In genomic region chr16:19118938-19119431, GRCh38 we compare ENCODE assay signal across 8 cellular contexts. TPM values are rescaled to one million over a fixed set of nuclear protein-coding genes. Genes with fewer than 3 reads are reported as not detected.
DNase-seq lines count a peak whose midpoint lies in the region; ATAC-seq, FAIRE-seq and TF ChIP-seq lines count a peak whose summit lies in the region.

No MANE protein-coding gene starts in this region.

- TF ChIP-seq POLR2A in GM12891 (IDR thresholded peaks at IDR 0.05; ENCODE audit: low read depth, low read length) (no peak), Raji (IDR thresholded peaks at IDR 0.05; ENCODE audit: insufficient read depth, low read depth, low read length) (peak; percentile 35; the same call in 1 of the 2 replicates)

- peak overlapping the region; percentile 59 for H3K27ac Mint-ChIP-seq in type B pancreatic cell

- H3K4me1 ChIP-seq in mucosa of stomach (ENCODE audit: control insufficient read depth, insufficient read depth, low read length), result peaks cover 45% of the 10 kb centered on the region

- peak overlapping the region; percentile 4 for H3K9ac ChIP-seq in mucosa of stomach (ENCODE audit: low read length)

- no peaks in the 10 kb centered on the region for H3K9me3 Mint-ChIP-seq in type B pancreatic cell

- H3K4me1 Mint-ChIP-seq in type B pancreatic cell (ENCODE audit: unreplicated experiment), result peaks cover 23% of the 10 kb centered on the region

- H3K9me3 ChIP-seq in mucosa of stomach (ENCODE audit: control insufficient read depth, low read length), result no peaks in the 10 kb centered on the region

- peaks cover 9% of the 10 kb centered on the region for H3K36me3 Mint-ChIP-seq in type B pancreatic cell

- H3K27me3 Mint-ChIP-seq in type B pancreatic cell, result no peaks in the 10 kb centered on the region

- no peaks in the 10 kb centered on the region for H3K36me3 ChIP-seq in mucosa of stomach (ENCODE audit: control insufficient read depth, insufficient read depth, low read length)

- DNase-seq in GM12891 (ENCODE audit: insufficient read length, low spot score) (no peak), coronary artery (ENCODE audit: low spot score) (no peak), type B pancreatic cell (ENCODE audit: extremely low spot score, unreplicated experiment) (no peak), NCI-H1048 (lab: John Stamatoyannopoulos, UW) (no peak)

- TF ChIP-seq CTCF in coronary artery (IDR thresholded peaks at IDR 0.05) (no peak), type B pancreatic cell (conservative IDR thresholded peaks at IDR 0.05) (no peak)

- peak overlapping the region; percentile 60 for H3K4me3 ChIP-seq in coronary artery
- no peak overlapping the region for H3K4me3 ChIP-seq in mucosa of stomach (ENCODE audit: low read length)

- peak overlapping the region; percentile 73 for H3K4me3 Mint-ChIP-seq in type B pancreatic cell

- H3K27me3 ChIP-seq in mucosa of stomach (ENCODE audit: control insufficient read depth, insufficient read depth, low read length), result no peaks in the 10 kb centered on the region

- no peak for ATAC-seq in HG02981 (IDR thresholded peaks at IDR 0.05; ENCODE audit: unreplicated experiment)
- ATAC-seq in GM21367 (IDR thresholded peaks at IDR 0.05; ENCODE audit: unreplicated experiment), result no peak

- no peak for FAIRE-seq in GM12891 (lab: Jason Lieb, UNC)

- peak overlapping the region; percentile 83 to 84 for H3K27ac ChIP-seq in coronary artery

TF ChIP-seq in GM12891, 5 proteins besides CTCF, POLR2A, EP300 and RAD21:
- peak; percentile 27; the same call in 1 of the 2 replicates for TF ChIP-seq SPI1 (IDR thresholded peaks at IDR 0.05; ENCODE audit: low read depth, low read length)
- no peak for TF ChIP-seq TAF1 (IDR thresholded peaks at IDR 0.05; ENCODE audit: low read depth, low read length)

RNA-seq across cellular contexts. Expression of gene ITPRIPL2, which starts 5.2 kb away (rescaled TPM):
- polyA plus RNA-seq in GM12891 (2012; ENCODE audit: low read depth, missing spikeins), result 0.63 TPM
- total RNA-seq in type B pancreatic cell (ENCODE audit: low replicate concordance), result 29.5 and 39.2 TPM in 2 replicates

RNA-seq across cellular contexts. Expression of gene SYT17, which starts 49.1 kb away (rescaled TPM):
- 3.5 TPM for polyA plus RNA-seq in GM12891 (2012; ENCODE audit: low read depth, missing spikeins)
- total RNA-seq in type B pancreatic cell (ENCODE audit: low replicate concordance), result 10.7 and 24.8 TPM in 2 replicates

RNA-seq across cellular contexts. Expression of gene COQ7, which starts 51.6 kb away (rescaled TPM):
- polyA plus RNA-seq in GM12891 (2012; ENCODE audit: low read depth, missing spikeins), result 8.8 TPM
- 18.2 and 21.7 TPM in 2 replicates for total RNA-seq in type B pancreatic cell (ENCODE audit: low replicate concordance)
